Comparison of ENCODE assay signal across 12 cellular contexts in genomic region chr11:34318111-34319037, GRCh38. TPM values are rescaled to one million over a fixed set of nuclear protein-coding genes. Genes with fewer than 3 reads are reported as not detected.
DNase-seq lines count a peak whose midpoint lies in the region; ATAC-seq and TF ChIP-seq lines count a peak whose summit lies in the region.
"Had no signal": no experiment of that assay in that cellular context is flagged by ENCODE, and none has a peak within 500 bp of the region (broad histone marks: within the 10 kb centered on the region; RNA-seq: fewer than 3 reads in every experiment).

No MANE protein-coding gene starts in this region.

- no peaks in the 10 kb centered on the region for H3K4me1 ChIP-seq in GM23338 (ENCODE audit: insufficient read depth)
- peaks cover 5 to 37% of the 10 kb centered on the region in 2 experiments; a peak in 3 of 4 replicates for H3K4me1 ChIP-seq in SK-N-SH (ENCODE audit: control insufficient read depth in 1 of 2, insufficient read depth in 2 of 2, low read depth in 1 of 2, low read length in 1 of 2)
- H3K4me1 ChIP-seq in stomach, result peaks cover 0 to 21% (median 6%) of the 10 kb centered on the region in 4 donors
- H3K4me1 ChIP-seq: lower lobe of right lung had no signal

- intact Hi-C loops in stomach (cut with DNase I; ENCODE audit: low total_unique reads), result no loop called here
- intact Hi-C loops in CD4-positive, alpha-beta T cell (cut with DNase I, micrococcal nuclease), result no loop called here

- H3K4me3 Mint-ChIP-seq in GM23338, result no peak overlapping the region
- H3K4me3 Mint-ChIP-seq in CD4-positive, alpha-beta T cell, result no peak overlapping the region

- no peaks in the 10 kb centered on the region for H3K27me3 ChIP-seq in GM23338 (ENCODE audit: insufficient read depth)
- H3K27me3 ChIP-seq in SK-N-SH (ENCODE audit: insufficient read depth), result no peaks in the 10 kb centered on the region
- H3K27me3 ChIP-seq in stomach, result no peaks in the 10 kb centered on the region
- H3K27me3 ChIP-seq in CD4-positive, alpha-beta T cell (ENCODE audit: control insufficient read depth, insufficient read depth, low read length), result no peaks in the 10 kb centered on the region
- H3K27me3 ChIP-seq: tibial nerve had no signal

- no peaks in the 10 kb centered on the region; the same call in 2 of the 3 replicates for H3K36me3 Mint-ChIP-seq in GM23338 (ENCODE audit: low read depth)
- no peaks in the 10 kb centered on the region for H3K36me3 Mint-ChIP-seq in CD4-positive, alpha-beta T cell (ENCODE audit: low read depth)

- 0 out of 2 replicates have a peak overlapping the region, but pooled peaks have one; percentile 9 for H3K27ac ChIP-seq in GM23338 (ENCODE audit: low read depth)
- H3K27ac ChIP-seq in SK-N-SH (ENCODE audit: low read depth in 2 of 2, low read length in 1 of 2), result peak overlapping the region in 1 of 2 experiments; percentile 13; a peak in 1 of 4 replicates
- H3K27ac ChIP-seq in stomach, result peak overlapping the region in 4 of 5 donors; percentile 7 to 44 (median 10)
- no peak overlapping the region for H3K27ac ChIP-seq in CD4-positive, alpha-beta T cell (ENCODE audit: low read depth, low read length)
- H3K27ac ChIP-seq: lower lobe of right lung, tibial nerve had no signal

- H3K27me3 Mint-ChIP-seq in GM23338 (ENCODE audit: insufficient read depth, low read depth, poor library complexity), result peaks cover 6% of the 10 kb centered on the region
- H3K27me3 Mint-ChIP-seq in CD4-positive, alpha-beta T cell, result no peaks in the 10 kb centered on the region

- no peak for TF ChIP-seq EP300 in SK-N-SH (IDR thresholded peaks at IDR 0.05; ENCODE audit: borderline replicate concordance in 1 of 2, low read depth in 1 of 2, low read length in 1 of 2)
- no peak for TF ChIP-seq EP300 in stomach (IDR thresholded peaks at IDR 0.05)

- H3F3A ChIP-seq in GM23338 (replicated peaks; ENCODE audit: low read depth), result no peaks in the 10 kb centered on the region
- peaks cover 8% of the 10 kb centered on the region for H3F3A ChIP-seq in SK-N-SH (replicated peaks; ENCODE audit: insufficient read depth)

- H4K20me1 ChIP-seq in GM23338 (replicated peaks; ENCODE audit: insufficient read depth), result no peaks in the 10 kb centered on the region
- H4K20me1 ChIP-seq in SK-N-SH (ENCODE audit: insufficient read depth), result no peaks in the 10 kb centered on the region

- H3K4me3 ChIP-seq in GM23338, result no peak overlapping the region
- no peak overlapping the region for H3K4me3 ChIP-seq in SK-N-SH (ENCODE audit: low read depth in 2 of 2, low read length in 1 of 2)
- no peak overlapping the region for H3K4me3 ChIP-seq in fibroblast of villous mesenchyme (ENCODE audit: low read depth, low read length)
- no peak overlapping the region for H3K4me3 ChIP-seq in stomach
- H3K4me3 ChIP-seq: lower lobe of right lung, tibial nerve had no signal

- 0 out of 2 replicates have a peak, but pooled peaks cover 4% of the 10 kb centered on the region for H3K79me2 ChIP-seq in GM23338 (replicated peaks; ENCODE audit: insufficient read depth)
- H3K79me2 ChIP-seq in SK-N-SH (ENCODE audit: insufficient read depth), result no peaks in the 10 kb centered on the region

- H3K9me3 Mint-ChIP-seq in GM23338, result no peaks in the 10 kb centered on the region
- no peaks in the 10 kb centered on the region for H3K9me3 Mint-ChIP-seq in CD4-positive, alpha-beta T cell

- POLR2A ChIA-PET in SK-N-SH (lab: Yijun Ruan, JAX), result no interaction called here
- POLR2A ChIA-PET in CD4-positive, alpha-beta T cell (lab: Charles Lee), result no interaction called here

- DNase-seq in GM23338 (ENCODE audit: low spot score), result no peak
- no peak for DNase-seq in SK-N-SH
- peak; percentile 89 for DNase-seq in fibroblast of villous mesenchyme (ENCODE audit: low read depth)
- DNase-seq in stomach, result no peak
- DNase-seq in NCI-H2081 (lab: John Stamatoyannopoulos, UW), result no peak
- no peak for DNase-seq in CD4-positive, alpha-beta T cell
- DNase-seq in NOMO-1 (lab: John Stamatoyannopoulos, UW; ENCODE audit: unreplicated experiment in 2 of 2), result no peak
- DNase-seq in DMS 273 treated with DMSO at 0.1 percent for 48 hours (lab: John Stamatoyannopoulos, UW), result no peak
- DNase-seq: activated CD4-positive, CD25-positive, alpha-beta regulatory T cell; cerebellar nuclear complex; lower lobe of right lung had no signal

- TF ChIP-seq CTCF in GM23338 (conservative IDR thresholded peaks at IDR 0.05; ENCODE audit: low read depth in 2 of 2), result no peak
- no peak for TF ChIP-seq CTCF in SK-N-SH (IDR thresholded peaks at IDR 0.05)
- TF ChIP-seq CTCF in fibroblast of villous mesenchyme (IDR thresholded peaks at IDR 0.05; ENCODE audit: insufficient read depth, low read depth, low read length), result no peak
- TF ChIP-seq CTCF in stomach (IDR thresholded peaks at IDR 0.05), result no peak
- TF ChIP-seq CTCF in CD4-positive, alpha-beta T cell (IDR thresholded peaks at IDR 0.05), result no peak

- no peak for ATAC-seq in GM23338
- no peak for ATAC-seq in CD4-positive, alpha-beta T cell (ENCODE audit: poor library complexity)

- CTCF ChIA-PET in SK-N-SH (lab: Yijun Ruan, JAX), result interaction anchor here (2.2 kb wide), 1 partner anchor 15 kb away, joined by 6 read pairs; no protein-coding TSS in a partner anchor
- CTCF ChIA-PET in CD4-positive, alpha-beta T cell (lab: Charles Lee), result interaction anchor here (1.4 kb wide), 1 partner anchor 144 kb away, joined by 8 read pairs; no protein-coding TSS in a partner anchor

- peaks cover 10% of the 10 kb centered on the region; the same call in 2 of the 3 replicates for H3K4me1 Mint-ChIP-seq in GM23338
- H3K4me1 Mint-ChIP-seq in CD4-positive, alpha-beta T cell (ENCODE audit: low read depth), result peaks cover 4% of the 10 kb centered on the region

- WGBS in SK-N-SH (ENCODE audit: low lambda C conversion rate), result 68% methylated on average over 4 of the region's 4 CpGs
- WGBS in stomach, 5 donors, result 49 to 57% (median 53%) methylated on average over 4 of the region's 4 CpGs

- H3K9ac ChIP-seq in SK-N-SH, result no peak overlapping the region

- no peak for TF ChIP-seq POLR2A in stomach (IDR thresholded peaks at IDR 0.05)

- H3K4me2 ChIP-seq in GM23338 (no peak overlapping the region), SK-N-SH (no peak overlapping the region; the same call in 1 of the 2 replicates)

- H2AFZ ChIP-seq in GM23338 (no peak overlapping the region), SK-N-SH (ENCODE audit: low read depth) (no peak overlapping the region)

- no peaks in the 10 kb centered on the region for H3K9me2 ChIP-seq in GM23338 (ENCODE audit: insufficient read depth)
- no peaks in the 10 kb centered on the region for H3K9me2 ChIP-seq in SK-N-SH

- H3K9me3 ChIP-seq in SK-N-SH (no peaks in the 10 kb centered on the region), stomach (no peaks in the 10 kb centered on the region)
- H3K9me3 ChIP-seq in CD4-positive, alpha-beta T cell (ENCODE audit: control insufficient read depth, low read length), result no peaks in the 10 kb centered on the region
- H3K9me3 ChIP-seq: lower lobe of right lung, tibial nerve had no signal

- H3K36me3 ChIP-seq in GM23338 (ENCODE audit: insufficient read depth) (no peaks in the 10 kb centered on the region), SK-N-SH (replicated peaks in 1 of 2; ENCODE audit: control insufficient read depth in 1 of 2, insufficient read depth in 2 of 2, low read length in 1 of 2) (no peaks in the 10 kb centered on the region), stomach (no peaks in the 10 kb centered on the region)
- H3K36me3 ChIP-seq: lower lobe of right lung, tibial nerve had no signal

- no peak for TF ChIP-seq RAD21 in SK-N-SH (IDR thresholded peaks at IDR 0.05; ENCODE audit: low read length)

- H3K27ac Mint-ChIP-seq in GM23338, result no peak overlapping the region
- no peak overlapping the region for H3K27ac Mint-ChIP-seq in CD4-positive, alpha-beta T cell

TF ChIP-seq in GM23338, 12 proteins besides CTCF, POLR2A, EP300 and RAD21:
- TF ChIP-seq EZH2phosphoT487 (IDR thresholded peaks at IDR 0.05; ENCODE audit: unreplicated experiment) (no peak), ZNF114 (CRISPR knock-in tag; IDR thresholded peaks at IDR 0.05) (no peak)
TF ChIP-seq in GM23338: peak in this region for 0.

TF ChIP-seq in SK-N-SH, 30 proteins besides CTCF, POLR2A, EP300 and RAD21:
- TF ChIP-seq, protein P1, sequence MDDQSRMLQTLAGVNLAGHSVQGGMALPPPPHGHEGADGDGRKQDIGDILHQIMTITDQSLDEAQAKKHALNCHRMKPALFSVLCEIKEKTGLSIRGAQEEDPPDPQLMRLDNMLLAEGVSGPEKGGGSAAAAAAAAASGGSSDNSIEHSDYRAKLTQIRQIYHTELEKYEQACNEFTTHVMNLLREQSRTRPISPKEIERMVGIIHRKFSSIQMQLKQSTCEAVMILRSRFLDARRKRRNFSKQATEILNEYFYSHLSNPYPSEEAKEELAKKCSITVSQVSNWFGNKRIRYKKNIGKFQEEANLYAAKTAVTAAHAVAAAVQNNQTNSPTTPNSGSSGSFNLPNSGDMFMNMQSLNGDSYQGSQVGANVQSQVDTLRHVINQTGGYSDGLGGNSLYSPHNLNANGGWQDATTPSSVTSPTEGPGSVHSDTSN (IDR thresholded peaks at IDR 0.05), result peak; percentile 5; the same call in 1 of the 2 replicates
- TF ChIP-seq POLR2AphosphoS5 (IDR thresholded peaks at IDR 0.05; ENCODE audit: low read depth, low read length), result no peak
- no peak for TF ChIP-seq NRF1 (IDR thresholded peaks at IDR 0.05; ENCODE audit: low read depth, low read length)
TF ChIP-seq in SK-N-SH: peak in this region for 1.

RNA-seq across cellular contexts. Expression of gene ABTB2, which starts 39.4 kb away (rescaled TPM):
- 9.9 and 12.1 TPM in 2 replicates for total RNA-seq in GM23338 (2014; rRNA removed; shearing (Covaris generic))
- 2.6 and 3.1 TPM in 2 replicates for polyA plus RNA-seq in GM23338 (2016; fragmentation: Nextera tagmentation; extraction: Ambion mirVana)
- 4.9 and 7.8 TPM in 2 replicates for polyA plus RNA-seq in SK-N-SH (2012; rRNA removed)
- 3.2 and 5.2 TPM in 2 replicates for polyA plus RNA-seq in SK-N-SH (2012; cell fraction: cytosol; rRNA removed)
- polyA plus RNA-seq in SK-N-SH (2012; cell fraction: nucleus; rRNA removed), result 14.8 and 16.0 TPM in 2 replicates
- 3.9 and 4.8 TPM in 2 replicates for total RNA-seq in fibroblast of villous mesenchyme
- total RNA-seq in stomach, result 10 to 100 TPM in 2 of 5 donors, 1 to 10 TPM in 2, under 1 TPM in 1; 0.58 to 12.7 (median 6.4) TPM
- polyA plus RNA-seq in stomach, result 1 to 10 TPM; 1.2 to 2.0 (median 1.9) TPM
- 1 to 10 TPM in 1 of 2 experiments, under 1 TPM in 1; 0.88 to 1.0 TPM for total RNA-seq in CD4-positive, alpha-beta T cell
